Comparison of ENCODE assay signal across 8 cellular contexts in genomic region chr16:31354394-31355291, GRCh38. TPM values are rescaled to one million over a fixed set of nuclear protein-coding genes. Genes with fewer than 3 reads are reported as not detected.
DNase-seq lines count a peak whose midpoint lies in the region; ATAC-seq and TF ChIP-seq lines count a peak whose summit lies in the region.

Gene ITGAX (plus strand): TSS chr16:31355176. CDS start chr16:31355255, 79 bp downstream.

- peaks cover 0 to 16% (median 0%) of the 10 kb centered on the region in 11 experiments; a peak in 5 of 22 replicates for H4K20me1 ChIP-seq in BLaER1 treated with 17β-estradiol and CSF1 and Interleukin-3, amounts not matched to agents 10 nM and 100 nM

- peak within 1 kb of the TSS in 5 of 10 experiments; percentile 52 to 72 (median 71); a peak in 10 of 20 replicates for H3K4me3 ChIP-seq in BLaER1 treated with 17β-estradiol and CSF1 and Interleukin-3, amounts not matched to agents 10 nM and 100 nM
- H3K4me3 ChIP-seq in HL-60 (replicated peaks; ENCODE audit: insufficient read depth, low read length), result peak within 1 kb of the TSS; percentile 35
- no peak within 1 kb of the TSS for H3K4me3 ChIP-seq in fibroblast of the aortic adventitia (ENCODE audit: low read depth, low read length)

- peak; percentile 48 for ATAC-seq in GM19467 (IDR thresholded peaks at IDR 0.05; ENCODE audit: unreplicated experiment)
- no peak for ATAC-seq in HG02840 (IDR thresholded peaks at IDR 0.05; ENCODE audit: low FRiP score, unreplicated experiment)

- no peaks in the 10 kb centered on the region for H3K27me3 ChIP-seq in BLaER1 treated with 17β-estradiol and CSF1 and Interleukin-3, amounts not matched to agents 10 nM and 100 nM
- no peaks in the 10 kb centered on the region for H3K27me3 ChIP-seq in HL-60 (ENCODE audit: insufficient read depth, poor library complexity, severe bottlenecking)

- no peak for TF ChIP-seq CTCF in HL-60 (IDR thresholded peaks at IDR 0.05; ENCODE audit: insufficient read depth, low read length)
- TF ChIP-seq CTCF in fibroblast of the aortic adventitia (IDR thresholded peaks at IDR 0.05; ENCODE audit: insufficient read depth, low read length), result no peak

- peak within 1 kb of the TSS in 10 of 11 experiments; percentile 20 to 96 (median 66); a peak in 17 of 22 replicates for H3K27ac ChIP-seq in BLaER1 treated with 17β-estradiol and CSF1 and Interleukin-3, amounts not matched to agents 10 nM and 100 nM
- H3K27ac ChIP-seq in HL-60 (replicated peaks), result peak within 1 kb of the TSS; percentile 37

- H3K4me2 ChIP-seq in BLaER1 treated with 17β-estradiol and CSF1 and Interleukin-3, amounts not matched to agents 10 nM and 100 nM, result peak within 1 kb of the TSS; percentile 33 to 99 (median 78)

- H3K9me3 ChIP-seq in BLaER1 treated with 17β-estradiol and CSF1 and Interleukin-3, amounts not matched to agents 10 nM and 100 nM (replicated peaks in 1 of 11), result no peaks in the 10 kb centered on the region

- H3K36me3 ChIP-seq in BLaER1 treated with 17β-estradiol and CSF1 and Interleukin-3, amounts not matched to agents 10 nM and 100 nM, result peaks cover 0 to 39% (median 0%) of the 10 kb centered on the region in 11 experiments; a peak in 6 of 22 replicates

- peak within 1 kb of the TSS in 8 of 11 experiments; percentile 12 to 83 (median 70); a peak in 14 of 22 replicates for H3K9ac ChIP-seq in BLaER1 treated with 17β-estradiol and CSF1 and Interleukin-3, amounts not matched to agents 10 nM and 100 nM

- peaks cover 40 to 100% (median 83%) of the 10 kb centered on the region in 10 experiments for H3K4me1 ChIP-seq in BLaER1 treated with 17β-estradiol and CSF1 and Interleukin-3, amounts not matched to agents 10 nM and 100 nM

- DNase-seq in HL-60 (ENCODE audit: low read depth in 1 of 2, low spot score in 1 of 2) (peak; percentile 82 to 89), fibroblast of the aortic adventitia (ENCODE audit: low read depth) (peak; percentile 4), pulmonary artery endothelial cell (ENCODE audit: low read depth, low spot score) (peak; percentile 10), iPS-NIHi11 (ENCODE audit: low spot score) (no peak)
- peak; percentile 14 to 30 for DNase-seq in activated CD4-positive, alpha-beta T cell treated with anti-CD3 and anti-CD28 coated beads, Interleukin-2, amount 50 U/mL, for 4 hours

RNA-seq across cellular contexts. Expression of gene ITGAX, which starts in this region (rescaled TPM):
- total RNA-seq in fibroblast of the aortic adventitia (ENCODE audit: low replicate concordance) (not detected in 2 replicates), pulmonary artery endothelial cell (0.04 and 1.1 TPM in 2 replicates)

Comparison
In these comparisons a context has a peak if more than half of its experiments do, and no peak if none do; other contexts are left out.
1. Peak in DNase-seq in fibroblast of the aortic adventitia; RNA of the gene not detected or under 1 TPM.